In genomic region chr7:86765931-86766330, GRCh38 we compare ENCODE assay signal across 27 cellular contexts.
"Had no signal": no experiment of that assay in that cellular context is flagged by ENCODE, and none has a peak within 500 bp of the region (broad histone marks: within the 10 kb centered on the region; RNA-seq: fewer than 3 reads in every experiment).

No MANE protein-coding gene starts in this region.

- H3K27ac ChIP-seq: adrenal gland, body of pancreas, cardiac muscle cell, coronary artery had no signal

- ATAC-seq: activated CD4-positive, alpha-beta T cell treated with anti-CD3 and anti-CD28 coated beads for 36 hours; activated CD8-positive, alpha-beta memory T cell treated with anti-CD3 and anti-CD28 coated beads, Interleukin-2, amount 10 ng/mL, durations not matched to agents 7 days and 5 days; activated CD8-positive, alpha-beta T cell treated with anti-CD3 and anti-CD28 coated beads, Interleukin-2, amount 10 ng/mL, durations not matched to agents 7 days and 5 days; activated naive CD8-positive, alpha-beta T cell treated with anti-CD3 and anti-CD28 coated beads, Interleukin-2, amount 50 U/mL, for 24 hours; body of pancreas; esophagus mucosa had no signal

- DNase-seq: activated CD4-positive, alpha-beta memory T cell treated with anti-CD3 and anti-CD28 coated beads for 36 hours; activated CD4-positive, alpha-beta T cell treated with anti-CD3 and anti-CD28 coated beads for 36 hours; activated CD4-positive, alpha-beta T cell treated with anti-CD3 and anti-CD28 coated beads, Interleukin-2, amount 10 ng/mL, durations not matched to agents 24 days and 14 days; activated CD4-positive, CD25-positive, alpha-beta regulatory T cell; activated CD4-positive, CD25-positive, alpha-beta regulatory T cell treated with anti-CD3 and anti-CD28 coated beads, Interleukin-2, amount 50 U/mL, for 72 hours; activated CD8-positive, alpha-beta memory T cell treated with anti-CD3 and anti-CD28 coated beads, Interleukin-2, amount 10 ng/mL, durations not matched to agents 7 days and 5 days; activated CD8-positive, alpha-beta memory T cell treated with anti-CD3 and anti-CD28 coated beads, Interleukin-2, amount 50 U/mL, for 4 hours; activated CD8-positive, alpha-beta T cell treated with anti-CD3 and anti-CD28 coated beads, Interleukin-2, amount 10 ng/mL, durations not matched to agents 7 days and 5 days; activated effector memory CD4-positive, alpha-beta T cell treated with anti-CD3 and anti-CD28 coated beads, Interleukin-2, amount 50 U/mL, for 16 hours; activated naive CD4-positive, alpha-beta T cell treated with anti-CD3 and anti-CD28 coated beads for 36 hours; activated naive CD8-positive, alpha-beta T cell treated with anti-CD3 and anti-CD28 coated beads for 36 hours; activated naive CD8-positive, alpha-beta T cell treated with anti-CD3 and anti-CD28 coated beads, Interleukin-2, amount 50 U/mL, for 24 hours; activated T-cell treated with anti-CD3 and anti-CD28 coated beads, Interleukin-2, amount 50 U/mL, for 1 hour; activated T-cell treated with anti-CD3 and anti-CD28 coated beads, Interleukin-2, amount 50 U/mL, for 48 hours; adrenal gland; amygdala; aorta; body of pancreas; dorsolateral prefrontal cortex; effector memory CD4-positive, alpha-beta T cell; endodermal cell; foreskin fibroblast; T-helper 2 cell had no signal

- H3K9me3 ChIP-seq: adrenal gland, body of pancreas had no signal

- H3K27me3 ChIP-seq: adrenal gland, body of pancreas, cardiac muscle cell, dorsolateral prefrontal cortex had no signal

- H3K36me3 ChIP-seq: adrenal gland, cardiac muscle cell had no signal

- FAIRE-seq: frontal cortex had no signal

- H3K4me3 ChIP-seq: adrenal gland, body of pancreas, cardiac muscle cell, coronary artery, dorsolateral prefrontal cortex had no signal

- H3K4me1 ChIP-seq: adrenal gland, body of pancreas had no signal
